Comparison of ENCODE assay signal across 19 cellular contexts in genomic region chr2:105770162-105770561, GRCh38. TPM values are rescaled to one million over a fixed set of nuclear protein-coding genes. Genes with fewer than 3 reads are reported as not detected.
DNase-seq lines count a peak whose midpoint lies in the region; ATAC-seq, FAIRE-seq and TF ChIP-seq lines count a peak whose summit lies in the region.
"Had no signal": no experiment of that assay in that cellular context is flagged by ENCODE, and none has a peak within 500 bp of the region (broad histone marks: within the 10 kb centered on the region; RNA-seq: fewer than 3 reads in every experiment).

No MANE protein-coding gene starts in this region.

- H4K20me1 ChIP-seq in endothelial cell of umbilical vein (replicated peaks; ENCODE audit: control insufficient read depth, extremely low read depth, insufficient read depth, low read length) = peaks cover 2% of the 10 kb centered on the region

- no peak for DNase-seq in activated naive CD4-positive, alpha-beta T cell treated with anti-CD3 and anti-CD28 coated beads, Interleukin-2, amount 50 U/mL, for 16 hours
- no peak for DNase-seq in activated CD4-positive, alpha-beta memory T cell treated with anti-CD3 and anti-CD28 coated beads, Interleukin-2, amount 10 ng/mL, durations not matched to agents 7 days and 5 days
- no peak for DNase-seq in endothelial cell of umbilical vein (ENCODE audit: low read depth, low spot score)
- DNase-seq in stimulated activated naive CD8-positive, alpha-beta T cell treated with anti-CD3 and anti-CD28 coated beads, Interleukin-15, amount 100 ng/mL, for 72 hours = no peak
- no peak for DNase-seq in DMS153 treated with DMSO at 0.1 percent for 48 hours (lab: John Stamatoyannopoulos, UW; ENCODE audit: unreplicated experiment)
- DNase-seq in tibial artery = no peak
- DNase-seq: amniotic stem cell; Calu3; left cardiac atrium; NCI-H1092; NCI-H2029; NCI-H446 treated with DMSO at 0.1 percent for 48 hours; stimulated activated CD4-positive, alpha-beta T cell treated with anti-CD3 and anti-CD28 coated beads, Interleukin-12 subunit alpha, Interleukin-12 subunit beta, amount 100 ng/mL, for 4 hours had no signal

- H3K27ac ChIP-seq in endothelial cell of umbilical vein (ENCODE audit: insufficient read depth, low read depth, low read length) = no peak overlapping the region
- H3K27ac ChIP-seq in tibial artery = no peak overlapping the region
- H3K27ac ChIP-seq: cardiac muscle cell, esophagus muscularis mucosa, neural progenitor cell, SJSA1 had no signal

- TF ChIP-seq CTCF in endothelial cell of umbilical vein (IDR thresholded peaks at IDR 0.05; ENCODE audit: extremely low read depth in 1 of 2, insufficient read depth in 1 of 2, low read depth in 1 of 2, low read length in 2 of 2) (no peak), tibial artery (IDR thresholded peaks at IDR 0.05) (no peak)

- intact Hi-C loops in endothelial cell of umbilical vein (cut with micrococcal nuclease) (no loop called here), tibial artery (cut with DNase I; ENCODE audit: low total_unique reads) (no loop called here)

- no peak for TF ChIP-seq POLR2A in endothelial cell of umbilical vein (IDR thresholded peaks at IDR 0.05; ENCODE audit: low read depth, low read length)

- peak overlapping the region; percentile 63 for H3K4me3 Mint-ChIP-seq in activated naive CD4-positive, alpha-beta T cell treated with anti-CD3 and anti-CD28 coated beads, Interleukin-2, amount 50 U/mL, for 24 hours
- H3K4me3 Mint-ChIP-seq in activated CD4-positive, alpha-beta memory T cell treated with anti-CD3 and anti-CD28 coated beads, Interleukin-2, amount 10 ng/mL, durations not matched to agents 7 days and 5 days = peak overlapping the region; percentile 18
- H3K4me3 Mint-ChIP-seq in stimulated activated naive CD8-positive, alpha-beta T cell treated with anti-CD3 and anti-CD28 coated beads, Interleukin-15, amount 100 ng/mL, for 72 hours = peak overlapping the region; percentile 29 to 34
- H3K4me3 Mint-ChIP-seq: neural progenitor cell had no signal

- H3K27ac Mint-ChIP-seq in activated naive CD4-positive, alpha-beta T cell treated with anti-CD3 and anti-CD28 coated beads, Interleukin-2, amount 50 U/mL, for 24 hours = peak overlapping the region; percentile 94
- peak overlapping the region; percentile 76 for H3K27ac Mint-ChIP-seq in activated CD4-positive, alpha-beta memory T cell treated with anti-CD3 and anti-CD28 coated beads, Interleukin-2, amount 10 ng/mL, durations not matched to agents 7 days and 5 days
- H3K27ac Mint-ChIP-seq in stimulated activated naive CD8-positive, alpha-beta T cell treated with anti-CD3 and anti-CD28 coated beads, Interleukin-15, amount 100 ng/mL, for 72 hours = peak overlapping the region; percentile 16 to 44
- H3K27ac Mint-ChIP-seq: neural progenitor cell had no signal

- no TSS peak for BruUV-seq in endothelial cell of umbilical vein (replicated peaks; lab: Mats Ljungman, UMichigan)

- H3K4me1 Mint-ChIP-seq in activated naive CD4-positive, alpha-beta T cell treated with anti-CD3 and anti-CD28 coated beads, Interleukin-2, amount 50 U/mL, for 24 hours = peaks cover 97% of the 10 kb centered on the region
- peaks cover 95% of the 10 kb centered on the region for H3K4me1 Mint-ChIP-seq in activated CD4-positive, alpha-beta memory T cell treated with anti-CD3 and anti-CD28 coated beads, Interleukin-2, amount 10 ng/mL, durations not matched to agents 7 days and 5 days
- peaks cover 99% of the 10 kb centered on the region for H3K4me1 Mint-ChIP-seq in stimulated activated naive CD8-positive, alpha-beta T cell treated with anti-CD3 and anti-CD28 coated beads, Interleukin-15, amount 100 ng/mL, for 72 hours

- H3K4me3 ChIP-seq in endothelial cell of umbilical vein (replicated peaks in 1 of 3; ENCODE audit: insufficient read depth in 1 of 3, low read depth in 1 of 3, low read length in 3 of 3) (no peak overlapping the region), tibial artery (no peak overlapping the region)
- H3K4me3 ChIP-seq: cardiac muscle cell, esophagus muscularis mucosa, neural progenitor cell, SJSA1 had no signal

- peaks cover 26% of the 10 kb centered on the region for H3K36me3 Mint-ChIP-seq in activated naive CD4-positive, alpha-beta T cell treated with anti-CD3 and anti-CD28 coated beads, Interleukin-2, amount 50 U/mL, for 24 hours
- H3K36me3 Mint-ChIP-seq in activated CD4-positive, alpha-beta memory T cell treated with anti-CD3 and anti-CD28 coated beads, Interleukin-2, amount 10 ng/mL, durations not matched to agents 7 days and 5 days (ENCODE audit: low read depth) = peaks cover 68% of the 10 kb centered on the region

- no peaks in the 10 kb centered on the region for H3K9me1 ChIP-seq in endothelial cell of umbilical vein (replicated peaks; ENCODE audit: control insufficient read depth, extremely low read depth, insufficient read depth, low read length)

- dilution Hi-C loops in endothelial cell of umbilical vein (cut with MboI; ENCODE audit: extremely low pct_ligation_motif_present, low sequenced_read_pairs) = no loop called here

- ATAC-seq in stimulated activated naive CD8-positive, alpha-beta T cell treated with anti-CD3 and anti-CD28 coated beads, Interleukin-15, amount 100 ng/mL, for 72 hours = no peak
- ATAC-seq in GM18868 (IDR thresholded peaks at IDR 0.05; ENCODE audit: unreplicated experiment) = no peak

- peaks cover 19% of the 10 kb centered on the region for H3K79me2 ChIP-seq in endothelial cell of umbilical vein (ENCODE audit: control insufficient read depth, insufficient read depth, low read length)

- H3K27me3 Mint-ChIP-seq in activated naive CD4-positive, alpha-beta T cell treated with anti-CD3 and anti-CD28 coated beads, Interleukin-2, amount 50 U/mL, for 24 hours = no peaks in the 10 kb centered on the region
- H3K27me3 Mint-ChIP-seq in activated CD4-positive, alpha-beta memory T cell treated with anti-CD3 and anti-CD28 coated beads, Interleukin-2, amount 10 ng/mL, durations not matched to agents 7 days and 5 days = no peaks in the 10 kb centered on the region
- no peaks in the 10 kb centered on the region for H3K27me3 Mint-ChIP-seq in stimulated activated naive CD8-positive, alpha-beta T cell treated with anti-CD3 and anti-CD28 coated beads, Interleukin-15, amount 100 ng/mL, for 72 hours

- H3K9me3 ChIP-seq in endothelial cell of umbilical vein (replicated peaks; ENCODE audit: control insufficient read depth, insufficient read depth, low read length) (no peaks in the 10 kb centered on the region), tibial artery (no peaks in the 10 kb centered on the region)
- H3K9me3 ChIP-seq: esophagus muscularis mucosa, SJSA1 had no signal

- FAIRE-seq in endothelial cell of umbilical vein (lab: Jason Lieb, UNC) = peak; percentile 67

- H2AFZ ChIP-seq in endothelial cell of umbilical vein (ENCODE audit: low read depth, low read length) = no peak overlapping the region
- H2AFZ ChIP-seq: neural progenitor cell had no signal

- no peaks in the 10 kb centered on the region for H3K4me1 ChIP-seq in endothelial cell of umbilical vein (ENCODE audit: control insufficient read depth, extremely low read depth, insufficient read depth, low read length)
- H3K4me1 ChIP-seq in tibial artery = peaks cover 0 to 39% (median 21%) of the 10 kb centered on the region in 4 donors
- H3K4me1 ChIP-seq: SJSA1 had no signal

- no peak overlapping the region for H3K9ac ChIP-seq in endothelial cell of umbilical vein (replicated peaks; ENCODE audit: extremely low read depth, insufficient read depth, low read length)
- H3K9ac ChIP-seq: neural progenitor cell had no signal

- CTCF ChIA-PET in activated CD4-positive, alpha-beta memory T cell treated with anti-CD3 and anti-CD28 coated beads, Interleukin-2, amount 10 ng/mL, durations not matched to agents 7 days and 5 days (lab: Charles Lee) = no interaction called here
- CTCF ChIA-PET in endothelial cell of umbilical vein (lab: Charles Lee) = no interaction called here

- H3K9me3 Mint-ChIP-seq in activated naive CD4-positive, alpha-beta T cell treated with anti-CD3 and anti-CD28 coated beads, Interleukin-2, amount 50 U/mL, for 24 hours = no peaks in the 10 kb centered on the region
- no peaks in the 10 kb centered on the region for H3K9me3 Mint-ChIP-seq in activated CD4-positive, alpha-beta memory T cell treated with anti-CD3 and anti-CD28 coated beads, Interleukin-2, amount 10 ng/mL, durations not matched to agents 7 days and 5 days
- H3K9me3 Mint-ChIP-seq in stimulated activated naive CD8-positive, alpha-beta T cell treated with anti-CD3 and anti-CD28 coated beads, Interleukin-15, amount 100 ng/mL, for 72 hours = no peaks in the 10 kb centered on the region

- POLR2A ChIA-PET in activated CD4-positive, alpha-beta memory T cell treated with anti-CD3 and anti-CD28 coated beads, Interleukin-2, amount 10 ng/mL, durations not matched to agents 7 days and 5 days (lab: Charles Lee) = interaction anchor here (1.2 to 3.3 kb wide), 3 partner anchors 8 to 32 kb away, joined by 3 to 18 read pairs (median 5); no protein-coding TSS in a partner anchor
- POLR2A ChIA-PET in endothelial cell of umbilical vein (lab: Charles Lee) = no interaction called here

- peaks cover 0 to 2% of the 10 kb centered on the region in 2 experiments for H3K36me3 ChIP-seq in endothelial cell of umbilical vein (ENCODE audit: control insufficient read depth in 2 of 2, extremely low read depth in 1 of 2, insufficient read depth in 2 of 2, low read length in 2 of 2)
- H3K36me3 ChIP-seq in tibial artery = peaks cover 0 to 7% (median 7%) of the 10 kb centered on the region in 3 donors
- H3K36me3 ChIP-seq: cardiac muscle cell, neural progenitor cell had no signal

- no peaks in the 10 kb centered on the region for H3K27me3 ChIP-seq in endothelial cell of umbilical vein (ENCODE audit: control insufficient read depth in 2 of 2, insufficient read depth in 2 of 2, low read length in 2 of 2)
- no peaks in the 10 kb centered on the region for H3K27me3 ChIP-seq in tibial artery
- H3K27me3 ChIP-seq: cardiac muscle cell, esophagus muscularis mucosa, neural progenitor cell, SJSA1 had no signal

- no peak overlapping the region for H3K4me2 ChIP-seq in endothelial cell of umbilical vein (ENCODE audit: insufficient read depth, low read length)
- H3K4me2 ChIP-seq: neural progenitor cell had no signal

TF ChIP-seq in endothelial cell of umbilical vein, 7 proteins besides CTCF, POLR2A, EP300 and RAD21 (continues in another document):
- no peak for TF ChIP-seq POLR2AphosphoS5 (IDR thresholded peaks at IDR 0.05; ENCODE audit: insufficient read depth, low read depth, low read length)

RNA-seq across cellular contexts. Expression of gene NCK2, which starts 25.4 kb away (rescaled TPM):
- 10 to 100 TPM; 70.8 to 75.9 TPM for total RNA-seq in activated CD4-positive, alpha-beta memory T cell treated with anti-CD3 and anti-CD28 coated beads, Interleukin-2, amount 10 ng/mL, durations not matched to agents 7 days and 5 days
- total RNA-seq in endothelial cell of umbilical vein = 38.4 and 39.1 TPM in 2 replicates
- polyA plus RNA-seq in endothelial cell of umbilical vein = 18.9 and 23.8 TPM in 2 replicates
- polyA plus RNA-seq in endothelial cell of umbilical vein (2011; cell fraction: cytosol; rRNA removed) = 26.7 and 35.5 TPM in 2 replicates
- 10.0 and 13.5 TPM in 2 replicates for polyA plus RNA-seq in endothelial cell of umbilical vein (2011; cell fraction: nucleus; rRNA removed)
- polyA plus RNA-seq in endothelial cell of umbilical vein (2012) = 33.3 and 43.6 TPM in 2 replicates
- polyA minus RNA-seq in endothelial cell of umbilical vein = 16.9 and 21.8 TPM in 2 replicates
- polyA minus RNA-seq in endothelial cell of umbilical vein (2011; cell fraction: cytosol; rRNA and poly(A)+ RNA removed) = 2.9 TPM
- 8.8 and 16.7 TPM in 2 replicates for polyA minus RNA-seq in endothelial cell of umbilical vein (2011; cell fraction: nucleus; rRNA and poly(A)+ RNA removed)

Comparison
In these comparisons a context has a peak if more than half of its experiments do, and no peak if none do; other contexts are left out.
1. H3K27ac Mint-ChIP-seq: peak in every context shown above with its lines; median percentile 94 in activated naive CD4-positive, alpha-beta T cell treated with anti-CD3 and anti-CD28 coated beads, Interleukin-2, amount 50 U/mL, for 24 hours; 76 in activated CD4-positive, alpha-beta memory T cell treated with anti-CD3 and anti-CD28 coated beads, Interleukin-2, amount 10 ng/mL, durations not matched to agents 7 days and 5 days; 30 in stimulated activated naive CD8-positive, alpha-beta T cell treated with anti-CD3 and anti-CD28 coated beads, Interleukin-15, amount 100 ng/mL, for 72 hours.